In genomic region chr5:144170276-144171024, GRCh38 we compare ENCODE assay signal across 8 cellular contexts. TPM values are rescaled to one million over a fixed set of nuclear protein-coding genes. Genes with fewer than 3 reads are reported as not detected.
A peak's percentile ranks its signal among the peaks of the same experiment; 100 is the strongest.
DNase-seq lines count a peak whose midpoint lies in the region; ATAC-seq and TF ChIP-seq lines count a peak whose summit lies in the region.

Gene KCTD16, plus strand, starts transcription at chr5:144170873.
Gene YIPF5, minus strand, starts transcription at chr5:144170659. Its CDS starts 704 bp downstream, at chr5:144169955.

- peak within 1 kb of the TSS; percentile 71 for H3K27ac ChIP-seq in colonic mucosa

- DNase-seq in BJ (ENCODE audit: low read depth) (peak; percentile 85), GM19240 (ENCODE audit: insufficient read length, low spot score) (peak; percentile 82), NCI-H524 (lab: John Stamatoyannopoulos, UW) (peak; percentile 90 to 97), colonic mucosa (peak; percentile 97), kidney tubule cell (ENCODE audit: low spot score) (peak; percentile 99)
- DNase-seq in activated CD4-positive, alpha-beta T cell treated with anti-CD3 and anti-CD28 coated beads for 4 hours: peak; percentile 96 to 97
- DNase-seq in stimulated activated CD4-positive, alpha-beta T cell treated with anti-CD3 and anti-CD28 coated beads, Interleukin-1b, Interleukin-23, amount 100 ng/mL, for 1 hour (ENCODE audit: low read depth in 2 of 2): peak; percentile 92 to 94

- TF ChIP-seq CTCF in BJ (IDR thresholded peaks at IDR 0.05; ENCODE audit: insufficient read depth, low read depth, low read length): no peak
- no peak for TF ChIP-seq CTCF in colonic mucosa (IDR thresholded peaks at IDR 0.05)

- ATAC-seq in HG03457 (IDR thresholded peaks at IDR 0.05; ENCODE audit: unreplicated experiment): peak; percentile 100

- H3K36me3 ChIP-seq in BJ (ENCODE audit: control insufficient read depth, insufficient read depth, low read length) (no peaks in the 10 kb centered on the region), colonic mucosa (no peaks in the 10 kb centered on the region)

- no peaks in the 10 kb centered on the region for H3K9me3 ChIP-seq in colonic mucosa

- H3K4me3 ChIP-seq in BJ (ENCODE audit: low read depth, low read length) (peak within 1 kb of the TSS; percentile 70), colonic mucosa (peak within 1 kb of the TSS; percentile 77)

- CTCF ChIA-PET in BJ (lab: Yijun Ruan, JAX): interaction anchor here (0.6 to 1.2 kb wide), 2 partner anchors 18 to 1039 kb away, joined by 3 to 5 read pairs; no protein-coding TSS in a partner anchor

- H3K27me3 ChIP-seq in BJ (ENCODE audit: control insufficient read depth, insufficient read depth, low read length) (no peaks in the 10 kb centered on the region), colonic mucosa (no peaks in the 10 kb centered on the region)

- POLR2A ChIA-PET in BJ (lab: Charles Lee): interaction anchor here (0.6 to 0.8 kb wide), 2 partner anchors 184 to 1445 kb away, joined by 4 to 18 read pairs; no protein-coding TSS in a partner anchor

- H3K4me1 ChIP-seq in colonic mucosa: peaks cover 8% of the 10 kb centered on the region

- H3K9ac ChIP-seq in colonic mucosa (ENCODE audit: low read depth in 2 of 2, low read length in 2 of 2): peak within 1 kb of the TSS; percentile 80 to 84

- intact Hi-C loops in colonic mucosa (cut with DNase I): no loop called here

RNA-seq across cellular contexts. Expression of gene KCTD16, which starts in this region (rescaled TPM):
- polyA plus RNA-seq in BJ (2011; rRNA removed): 1.7 and 2.6 TPM in 2 replicates
- polyA minus RNA-seq in BJ (2011; rRNA and poly(A)+ RNA removed): 3.6 and 6.8 TPM in 2 replicates
- total RNA-seq in colonic mucosa: under 1 TPM; 0.02 to 0.03 TPM

RNA-seq across cellular contexts. Expression of gene YIPF5, which starts in this region (rescaled TPM):
- 91.7 and 132 TPM in 2 replicates for polyA plus RNA-seq in BJ (2011; rRNA removed)
- 56.7 and 94.3 TPM in 2 replicates for polyA minus RNA-seq in BJ (2011; rRNA and poly(A)+ RNA removed)
- total RNA-seq in colonic mucosa: 10 to 100 TPM; 44.6 to 60.5 TPM

Comparison
In these comparisons a context has a peak if more than half of its experiments do, and no peak if none do; other contexts are left out.
1. Peak in every context shown above with its lines: DNase-seq, ATAC-seq, H3K4me3 ChIP-seq and H3K27ac ChIP-seq.